8 cellular contexts compared by ENCODE assay signal in genomic region chr7:2314209-2314955, GRCh38.
DNase-seq lines count a peak whose midpoint lies in the region; ATAC-seq lines count a peak whose summit lies in the region.

Gene SNX8, minus strand, starts transcription at chr7:2314441. Its CDS starts 20 bp downstream, at chr7:2314421.

- H3K4me3 Mint-ChIP-seq in central memory CD8-positive, alpha-beta T cell = no peak within 1 kb of the TSS

- ATAC-seq in GM19023 (IDR thresholded peaks at IDR 0.05; ENCODE audit: unreplicated experiment) = peak; percentile 82
- peak; percentile 57 for ATAC-seq in HG03175 (IDR thresholded peaks at IDR 0.05; ENCODE audit: unreplicated experiment)
- peak; percentile 80 for ATAC-seq in central memory CD8-positive, alpha-beta T cell (replicated peaks; ENCODE audit: extremely low read depth, poor library complexity, severe bottlenecking)

- no peaks in the 10 kb centered on the region for H3K27me3 Mint-ChIP-seq in central memory CD8-positive, alpha-beta T cell

- DNase-seq in AG08396 (ENCODE audit: low spot score) (peak; percentile 100), NCI-H2227 treated with DMSO at 0.1 percent for 48 hours (lab: John Stamatoyannopoulos, UW) (peak; percentile 79), islet precursor cell (peak; percentile 96)
- peak; percentile 93 for DNase-seq in activated CD4-positive, CD25-positive, alpha-beta regulatory T cell treated with anti-CD3 and anti-CD28 coated beads, Interleukin-2, amount 50 U/mL, for 16 hours (ENCODE audit: low read depth, low spot score)
- DNase-seq in central memory CD8-positive, alpha-beta T cell (ENCODE audit: low spot score in 2 of 2) = peak; percentile 92 to 99
- peak; percentile 96 for DNase-seq in stimulated activated CD4-positive, alpha-beta T cell treated with anti-CD3 and anti-CD28 coated beads, Interleukin-12 subunit alpha, Interleukin-12 subunit beta, amount 100 ng/mL, for 4 hours

- H3K4me1 Mint-ChIP-seq in central memory CD8-positive, alpha-beta T cell = peaks cover 14% of the 10 kb centered on the region

- peak within 1 kb of the TSS; percentile 88 for H3K27ac Mint-ChIP-seq in central memory CD8-positive, alpha-beta T cell (ENCODE audit: low read depth)

- no peaks in the 10 kb centered on the region for H3K9me3 Mint-ChIP-seq in central memory CD8-positive, alpha-beta T cell

- peaks cover 4% of the 10 kb centered on the region for H3K36me3 Mint-ChIP-seq in central memory CD8-positive, alpha-beta T cell (ENCODE audit: insufficient read depth)

Comparison
In these comparisons a context has a peak if more than half of its experiments do, and no peak if none do; other contexts are left out.
1. Peak in every context shown above with its lines: DNase-seq and ATAC-seq.